8 cellular contexts compared by ENCODE assay signal in the genomic region with DNA sequence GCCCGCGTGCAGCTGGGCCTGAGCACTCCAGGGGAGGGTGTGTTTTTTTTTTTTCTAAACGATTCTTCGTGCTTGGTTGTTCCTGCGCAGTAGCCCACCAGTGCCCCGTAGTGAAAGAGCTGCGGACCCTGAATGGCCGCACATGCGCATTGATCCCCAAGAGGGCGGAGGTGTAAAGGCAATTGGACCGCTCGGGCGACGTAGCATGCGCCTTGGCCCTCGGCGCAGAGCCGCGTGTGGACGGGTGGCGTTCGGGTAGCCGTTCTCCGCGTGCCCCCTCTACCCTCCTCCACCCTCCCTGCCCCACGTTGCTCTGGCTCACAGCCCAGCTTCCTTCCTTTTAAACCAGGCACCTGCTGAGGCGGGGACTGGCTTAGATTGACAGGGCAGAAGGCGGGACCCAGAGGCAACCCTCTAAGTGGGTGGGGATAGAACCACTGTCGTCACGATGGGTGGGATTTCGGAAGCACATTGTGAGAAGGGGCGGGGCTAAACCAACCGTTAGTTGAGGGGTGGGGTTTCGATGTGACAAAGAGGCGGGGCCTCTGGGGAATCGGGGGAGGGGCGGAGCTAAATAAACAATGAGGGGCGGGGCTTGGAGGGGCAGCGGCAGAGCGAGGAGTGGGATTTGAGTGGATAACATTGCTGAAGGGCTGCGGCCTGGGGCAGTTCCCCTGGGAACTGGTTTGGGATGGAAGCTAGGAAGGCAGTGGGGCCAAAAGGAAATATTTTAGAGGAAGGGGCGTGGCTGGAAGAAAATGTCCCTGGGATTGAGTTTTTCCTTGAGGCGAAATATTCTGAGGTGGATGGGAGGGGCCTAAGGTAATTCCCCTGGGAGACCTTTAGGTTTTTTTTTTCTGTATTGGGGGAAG. TPM values are rescaled to one million over a fixed set of nuclear protein-coding genes. Genes with fewer than 3 reads are reported as not detected.
DNase-seq lines count a peak whose midpoint lies in the region; ATAC-seq and TF ChIP-seq lines count a peak whose summit lies in the region.

No MANE protein-coding gene starts in this region.

- intact Hi-C loops in activated CD4-positive, alpha-beta memory T cell treated with anti-CD3 and anti-CD28 coated beads for 36 hours (cut with micrococcal nuclease): loop anchor here (1.0 to 5.0 kb wide), 6 partner anchors 19 to 164 kb away; a partner anchor contains a TSS
- intact Hi-C loops in lower lobe of right lung (cut with DNase I): no loop called here

- peaks cover 28% of the 10 kb centered on the region for H3K4me1 ChIP-seq in lower lobe of right lung

- H3K27me3 ChIP-seq in lower lobe of right lung (ENCODE audit: low read depth): no peaks in the 10 kb centered on the region

- H3K9me3 Mint-ChIP-seq in activated CD4-positive, alpha-beta memory T cell treated with anti-CD3 and anti-CD28 coated beads for 36 hours: no peaks in the 10 kb centered on the region

- no peaks in the 10 kb centered on the region for H3K9me3 ChIP-seq in lower lobe of right lung

- peaks cover 50% of the 10 kb centered on the region for H3K36me3 Mint-ChIP-seq in activated CD4-positive, alpha-beta memory T cell treated with anti-CD3 and anti-CD28 coated beads for 36 hours

- DNase-seq in CD1c-positive myeloid dendritic cell (ENCODE audit: extremely low spot score) (peak; percentile 94), NCI-H82 (lab: John Stamatoyannopoulos, UW) (peak; percentile 98), ecto neural progenitor cell (ENCODE audit: low spot score) (peak; percentile 95), lower lobe of right lung (peak; percentile 93)
- peak; percentile 96 for DNase-seq in activated CD4-positive, alpha-beta memory T cell treated with anti-CD3 and anti-CD28 coated beads for 36 hours
- DNase-seq in stimulated activated CD4-positive, alpha-beta T cell treated with anti-CD3 and anti-CD28 coated beads, TNF-alpha, amount 100 ng/mL, for 1 hour (ENCODE audit: low read depth in 3 of 3, low spot score in 1 of 3): peak; percentile 74 to 88 (median 82)

- CTCF ChIA-PET in activated CD4-positive, alpha-beta memory T cell treated with anti-CD3 and anti-CD28 coated beads for 36 hours (lab: Charles Lee): interaction anchor here (0.5 to 1.5 kb wide), 4 partner anchors 8 to 96 kb away, joined by 3 to 7 read pairs (median 4); a partner anchor contains a TSS

- ATAC-seq in GM19438 (IDR thresholded peaks at IDR 0.05; ENCODE audit: low read depth, unreplicated experiment) (peak; percentile 35), HG03575 (IDR thresholded peaks at IDR 0.05; ENCODE audit: extremely low read depth, insufficient number of reproducible peaks, low FRiP score, unreplicated experiment) (peak; percentile 27), lower lobe of right lung (peak; percentile 93 to 94)

- POLR2A ChIA-PET in activated CD4-positive, alpha-beta memory T cell treated with anti-CD3 and anti-CD28 coated beads for 36 hours (lab: Charles Lee): interaction anchor here (0.7 to 4.3 kb wide), 8 partner anchors 17 to 96 kb away, joined by 3 to 62 read pairs (median 8); a partner anchor contains a TSS

- TF ChIP-seq CTCF in lower lobe of right lung (IDR thresholded peaks at IDR 0.05): peak; percentile 9

- peak overlapping the region; percentile 98 for H3K27ac Mint-ChIP-seq in activated CD4-positive, alpha-beta memory T cell treated with anti-CD3 and anti-CD28 coated beads for 36 hours

- H3K4me1 Mint-ChIP-seq in activated CD4-positive, alpha-beta memory T cell treated with anti-CD3 and anti-CD28 coated beads for 36 hours (ENCODE audit: low read depth): peaks cover 66% of the 10 kb centered on the region

- peak overlapping the region; percentile 98 for H3K4me3 Mint-ChIP-seq in activated CD4-positive, alpha-beta memory T cell treated with anti-CD3 and anti-CD28 coated beads for 36 hours

- peak overlapping the region; percentile 90 for H3K27ac ChIP-seq in lower lobe of right lung

- H3K27me3 Mint-ChIP-seq in activated CD4-positive, alpha-beta memory T cell treated with anti-CD3 and anti-CD28 coated beads for 36 hours: peaks cover 5% of the 10 kb centered on the region

- peak overlapping the region; percentile 100 for H3K4me3 ChIP-seq in lower lobe of right lung

- peaks cover 27% of the 10 kb centered on the region for H3K36me3 ChIP-seq in lower lobe of right lung

RNA-seq across cellular contexts. Expression of a gene that starts 0.5 kb away (rescaled TPM):
- 100 to 1,000 TPM; 160 to 171 TPM for total RNA-seq in activated CD4-positive, alpha-beta memory T cell treated with anti-CD3 and anti-CD28 coated beads for 36 hours
- 36.5 TPM for total RNA-seq in lower lobe of right lung

RNA-seq across cellular contexts. Expression of a gene that starts 0.8 kb away (rescaled TPM):
- total RNA-seq in activated CD4-positive, alpha-beta memory T cell treated with anti-CD3 and anti-CD28 coated beads for 36 hours: 10 to 100 TPM; 24.5 to 25.8 TPM
- 13.8 TPM for total RNA-seq in lower lobe of right lung

RNA-seq across cellular contexts. Expression of a gene that starts 31.1 kb away (rescaled TPM):
- not detected for total RNA-seq in activated CD4-positive, alpha-beta memory T cell treated with anti-CD3 and anti-CD28 coated beads for 36 hours
- 7.7 TPM for total RNA-seq in lower lobe of right lung

RNA-seq across cellular contexts. Expression of a gene that starts 33.2 kb away (rescaled TPM):
- total RNA-seq in activated CD4-positive, alpha-beta memory T cell treated with anti-CD3 and anti-CD28 coated beads for 36 hours: 100 to 1,000 TPM; 108 to 111 TPM
- total RNA-seq in lower lobe of right lung: 1.6 TPM

RNA-seq across cellular contexts. Expression of a gene that starts 52.3 kb away (rescaled TPM):
- 10 to 100 TPM; 32.5 to 34.7 TPM for total RNA-seq in activated CD4-positive, alpha-beta memory T cell treated with anti-CD3 and anti-CD28 coated beads for 36 hours
- total RNA-seq in lower lobe of right lung: 53.1 TPM

Comparison
In these comparisons a context has a peak if more than half of its experiments do, and no peak if none do; other contexts are left out.
1. Peak in every context shown above with its lines: DNase-seq, ATAC-seq, H3K4me3 ChIP-seq and H3K27ac ChIP-seq.
2. ATAC-seq: peak in every context shown above with its lines; median percentile 94 in lower lobe of right lung; 35 in GM19438; 27 in HG03575.